Comparison of ENCODE assay signal across 17 cellular contexts in the genomic region with DNA sequence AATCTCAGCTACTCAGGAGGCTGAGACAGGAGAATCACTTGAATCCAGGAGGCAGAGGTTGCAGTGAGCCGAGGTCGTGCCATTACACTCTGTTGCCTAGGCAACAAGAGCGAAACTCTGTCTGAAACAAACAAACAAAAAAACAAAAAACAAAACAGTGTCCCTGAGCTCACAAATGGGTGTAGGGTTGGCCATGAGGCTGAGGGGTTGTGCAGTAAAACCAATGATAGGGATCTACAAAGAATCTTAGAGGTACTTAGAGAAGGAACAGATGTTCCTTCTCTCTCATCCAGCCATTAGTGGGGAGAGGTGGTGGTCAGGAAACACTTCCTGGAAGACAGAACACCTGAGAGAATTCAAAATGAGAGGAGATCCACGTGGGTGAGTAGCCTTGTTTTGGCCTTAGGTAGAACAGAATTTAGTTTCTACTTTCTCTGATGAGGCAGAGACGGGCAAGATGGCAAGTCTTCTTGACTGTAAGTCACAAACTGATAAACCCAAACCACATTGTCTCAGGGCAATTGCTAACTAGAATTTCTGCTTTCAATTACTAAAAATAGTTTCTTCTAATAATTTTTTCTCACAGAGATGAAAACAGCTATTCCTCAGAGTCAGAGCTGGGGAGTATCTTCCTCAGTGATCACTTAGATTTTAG.
DNase-seq lines count a peak whose midpoint lies in the region; ATAC-seq and TF ChIP-seq lines count a peak whose summit lies in the region.
"Had no signal": no experiment of that assay in that cellular context is flagged by ENCODE, and none has a peak within 500 bp of the region (broad histone marks: within the 10 kb centered on the region; RNA-seq: fewer than 3 reads in every experiment).

No MANE protein-coding gene starts in this region.

- peak overlapping the region in 6 of 11 experiments; percentile 5 to 52 (median 16); a peak in 7 of 22 replicates for H3K27ac ChIP-seq in BLaER1 treated with 17β-estradiol and CSF1 and Interleukin-3, amounts not matched to agents 10 nM and 100 nM
- H3K27ac ChIP-seq in GM23338 (ENCODE audit: low read depth) (no peak overlapping the region), right lobe of liver (no peak overlapping the region)
- H3K27ac ChIP-seq: pancreas had no signal

- H3K4me1 ChIP-seq in BLaER1 treated with 17β-estradiol and CSF1 and Interleukin-3, amounts not matched to agents 10 nM and 100 nM = peaks cover 12 to 38% (median 16%) of the 10 kb centered on the region in 10 experiments
- peaks cover 6% of the 10 kb centered on the region for H3K4me1 ChIP-seq in GM23338 (ENCODE audit: insufficient read depth)
- no peaks in the 10 kb centered on the region for H3K4me1 ChIP-seq in right lobe of liver
- H3K4me1 ChIP-seq: pancreas had no signal

- no peaks in the 10 kb centered on the region for H3K27me3 Mint-ChIP-seq in GM23338 (ENCODE audit: insufficient read depth, low read depth, poor library complexity)

- intact Hi-C loops in right lobe of liver (cut with DNase I) = no loop called here
- intact Hi-C loops in left ventricle myocardium superior (cut with micrococcal nuclease) = no loop called here

- peak overlapping the region; percentile 56; the same call in 1 of the 2 replicates for H2AFZ ChIP-seq in GM23338

- ATAC-seq in GM18873 (IDR thresholded peaks at IDR 0.05; ENCODE audit: low FRiP score, unreplicated experiment) (peak; percentile 86), GM23338 (no peak), HG03432 (IDR thresholded peaks at IDR 0.05; ENCODE audit: unreplicated experiment) (peak; percentile 89), right lobe of liver (no peak), left ventricle myocardium superior (no peak)
- ATAC-seq: activated T-cell treated with anti-CD3 and anti-CD28 coated beads, Interleukin-2, amount 50 U/mL, for 4 hours; HepG2; pancreas had no signal

- no peaks in the 10 kb centered on the region; the same call in 2 of the 3 replicates for H3K9me3 Mint-ChIP-seq in GM23338
- H3K9me3 Mint-ChIP-seq: activated T-cell treated with anti-CD3 and anti-CD28 coated beads, Interleukin-2, amount 50 U/mL, for 4 hours had no signal

- H3K27ac Mint-ChIP-seq in GM23338 = no peak overlapping the region; the same call in 1 of the 2 replicates
- H3K27ac Mint-ChIP-seq: brain had no signal

- peaks cover 15% of the 10 kb centered on the region for H3K4me1 Mint-ChIP-seq in GM23338
- H3K4me1 Mint-ChIP-seq: brain had no signal

- H3F3A ChIP-seq in GM23338 (replicated peaks; ENCODE audit: low read depth) = no peaks in the 10 kb centered on the region

- DNase-seq in GM23338 (ENCODE audit: low spot score) (peak; percentile 21), nucleus accumbens (lab: John Stamatoyannopoulos, UW) (no peak), right lobe of liver (no peak), superior temporal gyrus (ENCODE audit: extremely low spot score) (no peak), left ventricle myocardium superior (no peak)
- DNase-seq: activated T-cell treated with anti-CD3 and anti-CD28 coated beads, Interleukin-2, amount 50 U/mL, for 4 hours; hippocampal formation; NCI-H2171 treated with DMSO at 0.1 percent for 48 hours; pancreas; SHP77 had no signal

- H3K9me3 ChIP-seq in BLaER1 treated with 17β-estradiol and CSF1 and Interleukin-3, amounts not matched to agents 10 nM and 100 nM (replicated peaks in 1 of 11) = peaks cover 0 to 7% (median 0%) of the 10 kb centered on the region in 11 experiments; a peak in 2 of 22 replicates
- no peaks in the 10 kb centered on the region for H3K9me3 ChIP-seq in right lobe of liver
- H3K9me3 ChIP-seq: HAP-1, pancreas had no signal

- no peaks in the 10 kb centered on the region for H3K79me2 ChIP-seq in GM23338 (replicated peaks; ENCODE audit: insufficient read depth)

- H3K27me3 ChIP-seq in BLaER1 treated with 17β-estradiol and CSF1 and Interleukin-3, amounts not matched to agents 10 nM and 100 nM = no peaks in the 10 kb centered on the region
- H3K27me3 ChIP-seq in GM23338 (ENCODE audit: insufficient read depth) (no peaks in the 10 kb centered on the region), right lobe of liver (no peaks in the 10 kb centered on the region)
- H3K27me3 ChIP-seq: pancreas had no signal

- TF ChIP-seq CTCF in GM23338 (conservative IDR thresholded peaks at IDR 0.05; ENCODE audit: low read depth in 2 of 2) = no peak
- no peak for TF ChIP-seq CTCF in right lobe of liver (IDR thresholded peaks at IDR 0.05)

- H3K9ac ChIP-seq in BLaER1 treated with 17β-estradiol and CSF1 and Interleukin-3, amounts not matched to agents 10 nM and 100 nM = no peak overlapping the region

- H3K36me3 ChIP-seq in BLaER1 treated with 17β-estradiol and CSF1 and Interleukin-3, amounts not matched to agents 10 nM and 100 nM = no peaks in the 10 kb centered on the region
- H3K36me3 ChIP-seq in GM23338 (ENCODE audit: insufficient read depth) (no peaks in the 10 kb centered on the region), right lobe of liver (no peaks in the 10 kb centered on the region)
- H3K36me3 ChIP-seq: HAP-1, pancreas had no signal

- H4K20me1 ChIP-seq in BLaER1 treated with 17β-estradiol and CSF1 and Interleukin-3, amounts not matched to agents 10 nM and 100 nM = no peaks in the 10 kb centered on the region
- H4K20me1 ChIP-seq in GM23338 (replicated peaks; ENCODE audit: insufficient read depth) = no peaks in the 10 kb centered on the region

- peaks cover 7% of the 10 kb centered on the region for H3K9me2 ChIP-seq in GM23338 (ENCODE audit: insufficient read depth)

- H3K4me3 Mint-ChIP-seq in GM23338 = no peak overlapping the region
- H3K4me3 Mint-ChIP-seq: activated T-cell treated with anti-CD3 and anti-CD28 coated beads, Interleukin-2, amount 50 U/mL, for 4 hours; brain had no signal

- no peak for TF ChIP-seq POLR2A in right lobe of liver (IDR thresholded peaks at IDR 0.05)

- no peak overlapping the region for H3K4me3 ChIP-seq in BLaER1 treated with 17β-estradiol and CSF1 and Interleukin-3, amounts not matched to agents 10 nM and 100 nM
- no peak overlapping the region for H3K4me3 ChIP-seq in GM23338
- no peak overlapping the region for H3K4me3 ChIP-seq in right lobe of liver
- H3K4me3 ChIP-seq: HAP-1, lung, pancreas had no signal

- no peaks in the 10 kb centered on the region for H3K36me3 Mint-ChIP-seq in GM23338 (ENCODE audit: low read depth)
- H3K36me3 Mint-ChIP-seq: brain had no signal

- WGBS in right lobe of liver (ENCODE audit: insufficient coverage, low coverage, low lambda C conversion rate, missing lambda C conversion rate) = 66% methylated on average over 5 of the region's 5 CpGs

- H3K4me2 ChIP-seq in BLaER1 treated with 17β-estradiol and CSF1 and Interleukin-3, amounts not matched to agents 10 nM and 100 nM = peak overlapping the region; percentile 26 to 71 (median 64)
- no peak overlapping the region for H3K4me2 ChIP-seq in GM23338

TF ChIP-seq in GM23338, 12 proteins besides CTCF, POLR2A, EP300 and RAD21:
- TF ChIP-seq EZH2 (IDR thresholded peaks at IDR 0.05; ENCODE audit: low read depth, unreplicated experiment) = no peak
- TF ChIP-seq JUNB (IDR thresholded peaks at IDR 0.05; ENCODE audit: unreplicated experiment) = no peak
- TF ChIP-seq, protein P1, sequence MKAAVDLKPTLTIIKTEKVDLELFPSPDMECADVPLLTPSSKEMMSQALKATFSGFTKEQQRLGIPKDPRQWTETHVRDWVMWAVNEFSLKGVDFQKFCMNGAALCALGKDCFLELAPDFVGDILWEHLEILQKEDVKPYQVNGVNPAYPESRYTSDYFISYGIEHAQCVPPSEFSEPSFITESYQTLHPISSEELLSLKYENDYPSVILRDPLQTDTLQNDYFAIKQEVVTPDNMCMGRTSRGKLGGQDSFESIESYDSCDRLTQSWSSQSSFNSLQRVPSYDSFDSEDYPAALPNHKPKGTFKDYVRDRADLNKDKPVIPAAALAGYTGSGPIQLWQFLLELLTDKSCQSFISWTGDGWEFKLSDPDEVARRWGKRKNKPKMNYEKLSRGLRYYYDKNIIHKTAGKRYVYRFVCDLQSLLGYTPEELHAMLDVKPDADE (IDR thresholded peaks at IDR 0.05) = no peak
- no peak for TF ChIP-seq ZNF114 (CRISPR knock-in tag; IDR thresholded peaks at IDR 0.05)
- no peak for TF ChIP-seq STAT1 (IDR thresholded peaks at IDR 0.05; ENCODE audit: unreplicated experiment)
- no peak for TF ChIP-seq CREB1 (CRISPR knock-in tag; IDR thresholded peaks at IDR 0.05; ENCODE audit: low read depth)
- TF ChIP-seq, protein P2, sequence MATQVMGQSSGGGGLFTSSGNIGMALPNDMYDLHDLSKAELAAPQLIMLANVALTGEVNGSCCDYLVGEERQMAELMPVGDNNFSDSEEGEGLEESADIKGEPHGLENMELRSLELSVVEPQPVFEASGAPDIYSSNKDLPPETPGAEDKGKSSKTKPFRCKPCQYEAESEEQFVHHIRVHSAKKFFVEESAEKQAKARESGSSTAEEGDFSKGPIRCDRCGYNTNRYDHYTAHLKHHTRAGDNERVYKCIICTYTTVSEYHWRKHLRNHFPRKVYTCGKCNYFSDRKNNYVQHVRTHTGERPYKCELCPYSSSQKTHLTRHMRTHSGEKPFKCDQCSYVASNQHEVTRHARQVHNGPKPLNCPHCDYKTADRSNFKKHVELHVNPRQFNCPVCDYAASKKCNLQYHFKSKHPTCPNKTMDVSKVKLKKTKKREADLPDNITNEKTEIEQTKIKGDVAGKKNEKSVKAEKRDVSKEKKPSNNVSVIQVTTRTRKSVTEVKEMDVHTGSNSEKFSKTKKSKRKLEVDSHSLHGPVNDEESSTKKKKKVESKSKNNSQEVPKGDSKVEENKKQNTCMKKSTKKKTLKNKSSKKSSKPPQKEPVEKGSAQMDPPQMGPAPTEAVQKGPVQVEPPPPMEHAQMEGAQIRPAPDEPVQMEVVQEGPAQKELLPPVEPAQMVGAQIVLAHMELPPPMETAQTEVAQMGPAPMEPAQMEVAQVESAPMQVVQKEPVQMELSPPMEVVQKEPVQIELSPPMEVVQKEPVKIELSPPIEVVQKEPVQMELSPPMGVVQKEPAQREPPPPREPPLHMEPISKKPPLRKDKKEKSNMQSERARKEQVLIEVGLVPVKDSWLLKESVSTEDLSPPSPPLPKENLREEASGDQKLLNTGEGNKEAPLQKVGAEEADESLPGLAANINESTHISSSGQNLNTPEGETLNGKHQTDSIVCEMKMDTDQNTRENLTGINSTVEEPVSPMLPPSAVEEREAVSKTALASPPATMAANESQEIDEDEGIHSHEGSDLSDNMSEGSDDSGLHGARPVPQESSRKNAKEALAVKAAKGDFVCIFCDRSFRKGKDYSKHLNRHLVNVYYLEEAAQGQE (IDR thresholded peaks at IDR 0.05; ENCODE audit: unreplicated experiment) = no peak

Comparison
In these comparisons a context has a peak if more than half of its experiments do, and no peak if none do; other contexts are left out.
1. H3K27ac ChIP-seq: peak in BLaER1 treated with 17β-estradiol and CSF1 and Interleukin-3, amounts not matched to agents 10 nM and 100 nM (6 of 11); none in GM23338 (single experiment) and right lobe of liver (0 of 3).
2. ATAC-seq: peak in GM18873 (single experiment) and HG03432 (single experiment); none in GM23338 (single experiment), right lobe of liver (0 of 4) and left ventricle myocardium superior (single experiment).